In genomic region chr4:26859762-26860156, GRCh38 we compare ENCODE assay signal across 8 cellular contexts. TPM values are rescaled to one million over a fixed set of nuclear protein-coding genes. Genes with fewer than 3 reads are reported as not detected.
DNase-seq lines count a peak whose midpoint lies in the region; ATAC-seq, FAIRE-seq and TF ChIP-seq lines count a peak whose summit lies in the region.

No MANE protein-coding gene starts in this region.

- H3K9me3 Mint-ChIP-seq in chondrocyte (ENCODE audit: low read depth) (no peaks in the 10 kb centered on the region), natural killer cell (no peaks in the 10 kb centered on the region)

- DNase-seq in chondrocyte (ENCODE audit: low spot score) (no peak), natural killer cell (no peak), D721Med (ENCODE audit: insufficient read length, low spot score) (no peak), NCI-H2227 (lab: John Stamatoyannopoulos, UW; ENCODE audit: unreplicated experiment) (no peak)

- H3K27ac Mint-ChIP-seq in chondrocyte (ENCODE audit: unreplicated experiment): peak overlapping the region; percentile 42
- H3K27ac Mint-ChIP-seq in natural killer cell: peak overlapping the region; percentile 95 to 98

- peak overlapping the region; percentile 82 to 95 (median 90) for H3K4me3 ChIP-seq in BLaER1 treated with 17β-estradiol and CSF1 and Interleukin-3, amounts not matched to agents 10 nM and 100 nM
- peak overlapping the region; percentile 85 for H3K4me3 ChIP-seq in Loucy (ENCODE audit: low read length, poor library complexity, severe bottlenecking)

- H3K4me1 Mint-ChIP-seq in chondrocyte (ENCODE audit: low read depth): peaks cover 40% of the 10 kb centered on the region
- H3K4me1 Mint-ChIP-seq in natural killer cell: peaks cover 63 to 66% of the 10 kb centered on the region in 2 donors

- H3K27me3 ChIP-seq in BLaER1 treated with 17β-estradiol and CSF1 and Interleukin-3, amounts not matched to agents 10 nM and 100 nM: no peaks in the 10 kb centered on the region
- H3K27me3 ChIP-seq in Loucy (ENCODE audit: insufficient read depth, low read length, poor library complexity, severe bottlenecking): no peaks in the 10 kb centered on the region

- peak overlapping the region; percentile 36 to 96 (median 95); a peak in 21 of 22 replicates for H3K27ac ChIP-seq in BLaER1 treated with 17β-estradiol and CSF1 and Interleukin-3, amounts not matched to agents 10 nM and 100 nM

- peak overlapping the region; percentile 83 for H2AFZ ChIP-seq in Loucy (ENCODE audit: low read length)

- H3K27me3 Mint-ChIP-seq in chondrocyte (ENCODE audit: low read depth): no peaks in the 10 kb centered on the region
- no peaks in the 10 kb centered on the region for H3K27me3 Mint-ChIP-seq in natural killer cell (ENCODE audit: low read depth in 2 of 2)

- peaks cover 46% of the 10 kb centered on the region for H3K79me2 ChIP-seq in Loucy (ENCODE audit: insufficient read depth, low read length)

- H3K4me1 ChIP-seq in BLaER1 treated with 17β-estradiol and CSF1 and Interleukin-3, amounts not matched to agents 10 nM and 100 nM: peaks cover 25 to 58% (median 42%) of the 10 kb centered on the region in 10 experiments
- H3K4me1 ChIP-seq in Loucy (ENCODE audit: insufficient read depth, low read length, poor library complexity, severe bottlenecking): peaks cover 50% of the 10 kb centered on the region

- no peaks in the 10 kb centered on the region for H3K36me3 ChIP-seq in BLaER1 treated with 17β-estradiol and CSF1 and Interleukin-3, amounts not matched to agents 10 nM and 100 nM
- no peaks in the 10 kb centered on the region for H3K36me3 ChIP-seq in Loucy (ENCODE audit: insufficient read depth, low read length)

- intact Hi-C loops in natural killer cell (cut with micrococcal nuclease): loop anchor here (1.0 to 5.0 kb wide), 5 partner anchors 25 to 539 kb away; partner anchors contain the start of genes RBPJ and TBC1D19

- H4K20me1 ChIP-seq in BLaER1 treated with 17β-estradiol and CSF1 and Interleukin-3, amounts not matched to agents 10 nM and 100 nM: peaks cover 0 to 38% (median 15%) of the 10 kb centered on the region in 11 experiments; a peak in 12 of 22 replicates
- peaks cover 26% of the 10 kb centered on the region for H4K20me1 ChIP-seq in Loucy (ENCODE audit: insufficient read depth, low read length, poor library complexity, severe bottlenecking)

- peak overlapping the region; percentile 91 for H3K4me3 Mint-ChIP-seq in chondrocyte (ENCODE audit: unreplicated experiment)
- H3K4me3 Mint-ChIP-seq in natural killer cell: peak overlapping the region; percentile 97

- peaks cover 16% of the 10 kb centered on the region; the same call in 1 of the 2 replicates for H3F3A ChIP-seq in Loucy (ENCODE audit: low read depth)

- ATAC-seq in natural killer cell: no peak
- ATAC-seq in HG03378 (IDR thresholded peaks at IDR 0.05; ENCODE audit: unreplicated experiment): no peak
- ATAC-seq in GM19324 (IDR thresholded peaks at IDR 0.05; ENCODE audit: low FRiP score, unreplicated experiment): no peak

- no peak for FAIRE-seq in D721Med (lab: Jason Lieb, UNC)

- H3K36me3 Mint-ChIP-seq in chondrocyte (ENCODE audit: low read depth): no peaks in the 10 kb centered on the region
- no peaks in the 10 kb centered on the region for H3K36me3 Mint-ChIP-seq in natural killer cell

- H3K9ac ChIP-seq in BLaER1 treated with 17β-estradiol and CSF1 and Interleukin-3, amounts not matched to agents 10 nM and 100 nM: peak overlapping the region; percentile 83 to 98 (median 95)
- peak overlapping the region; percentile 87 for H3K9ac ChIP-seq in Loucy (ENCODE audit: low read depth, low read length, poor library complexity, severe bottlenecking)

- no peak for TF ChIP-seq CTCF in Loucy (conservative IDR thresholded peaks at IDR 0.05; ENCODE audit: low read length)
- TF ChIP-seq CTCF in chondrocyte (IDR thresholded peaks at IDR 0.05): no peak
- no peak for TF ChIP-seq CTCF in natural killer cell (IDR thresholded peaks at IDR 0.05)
- TF ChIP-seq CTCF in D721Med (IDR thresholded peaks at IDR 0.05; ENCODE audit: insufficient read depth, missing control alignments): no peak

- H3K9me3 ChIP-seq in BLaER1 treated with 17β-estradiol and CSF1 and Interleukin-3, amounts not matched to agents 10 nM and 100 nM (replicated peaks in 1 of 11): no peaks in the 10 kb centered on the region
- H3K9me3 ChIP-seq in Loucy (ENCODE audit: insufficient read depth, low read depth, low read length): no peaks in the 10 kb centered on the region

- H3K9me2 ChIP-seq in Loucy (replicated peaks; ENCODE audit: low read depth, low read length): no peaks in the 10 kb centered on the region

- peak overlapping the region; percentile 89 to 100 (median 96) for H3K4me2 ChIP-seq in BLaER1 treated with 17β-estradiol and CSF1 and Interleukin-3, amounts not matched to agents 10 nM and 100 nM
- peak overlapping the region; percentile 98 for H3K4me2 ChIP-seq in Loucy (ENCODE audit: low read depth, low read length, poor library complexity, severe bottlenecking)

RNA-seq across cellular contexts. Expression of gene STIM2, which starts 0.9 kb away (rescaled TPM):
- 10.8 to 20.8 TPM (median 13.5 TPM) in 3 replicates for total RNA-seq in chondrocyte
- total RNA-seq in natural killer cell: 100 to 1,000 TPM in 2 of 3 donors, 10 to 100 TPM in 1; 98.3 to 104 (median 100) TPM
